8 cellular contexts compared by ENCODE assay signal in genomic region chr11:78188012-78188808, GRCh38. TPM values are rescaled to one million over a fixed set of nuclear protein-coding genes. Genes with fewer than 3 reads are reported as not detected.
DNase-seq lines count a peak whose midpoint lies in the region; ATAC-seq and TF ChIP-seq lines count a peak whose summit lies in the region.

A gene with protein sequence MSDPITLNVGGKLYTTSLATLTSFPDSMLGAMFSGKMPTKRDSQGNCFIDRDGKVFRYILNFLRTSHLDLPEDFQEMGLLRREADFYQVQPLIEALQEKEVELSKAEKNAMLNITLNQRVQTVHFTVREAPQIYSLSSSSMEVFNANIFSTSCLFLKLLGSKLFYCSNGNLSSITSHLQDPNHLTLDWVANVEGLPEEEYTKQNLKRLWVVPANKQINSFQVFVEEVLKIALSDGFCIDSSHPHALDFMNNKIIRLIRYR (minus strand): TSS chr11:78188626. CDS start chr11:78174554, 14,072 bp downstream.

- H3K4me1 ChIP-seq in Loucy (ENCODE audit: insufficient read depth, low read length, poor library complexity, severe bottlenecking) (peaks cover 38% of the 10 kb centered on the region), RWPE2 (ENCODE audit: insufficient read depth, poor library complexity, severe bottlenecking) (peaks cover 14% of the 10 kb centered on the region)

- H3K4me1 Mint-ChIP-seq in natural killer cell = peaks cover 29 to 50% of the 10 kb centered on the region in 2 donors

- no peaks in the 10 kb centered on the region for H3K27me3 Mint-ChIP-seq in natural killer cell (ENCODE audit: low read depth in 2 of 2)

- H3K4me3 ChIP-seq in H7 (ENCODE audit: insufficient read depth, low read depth, low read length) = peak within 1 kb of the TSS; percentile 66
- peak within 1 kb of the TSS; percentile 87 for H3K4me3 ChIP-seq in Loucy (ENCODE audit: low read length, poor library complexity, severe bottlenecking)
- H3K4me3 ChIP-seq in RWPE2 (ENCODE audit: severe bottlenecking) = peak within 1 kb of the TSS; percentile 79

- H3K27ac Mint-ChIP-seq in natural killer cell = peak within 1 kb of the TSS; percentile 87 to 93

- H3K27me3 ChIP-seq in H7 (ENCODE audit: control insufficient read depth, insufficient read depth, low read length) = peaks cover 6% of the 10 kb centered on the region; the same call in 1 of the 2 replicates
- H3K27me3 ChIP-seq in Loucy (ENCODE audit: insufficient read depth, low read length, poor library complexity, severe bottlenecking) = no peaks in the 10 kb centered on the region
- H3K27me3 ChIP-seq in RWPE2 (ENCODE audit: insufficient read depth, poor library complexity, severe bottlenecking) = no peaks in the 10 kb centered on the region

- intact Hi-C loops in natural killer cell (cut with micrococcal nuclease) = loop anchor here (1.0 to 2.0 kb wide), 2 partner anchors 15 to 49 kb away; partner anchors contain the start of gene ALG8

- H3K9me3 Mint-ChIP-seq in natural killer cell = no peaks in the 10 kb centered on the region

- H3K9me3 ChIP-seq in Loucy (ENCODE audit: insufficient read depth, low read depth, low read length) (no peaks in the 10 kb centered on the region), RWPE2 (ENCODE audit: severe bottlenecking) (no peaks in the 10 kb centered on the region)

- TF ChIP-seq CTCF in Loucy (conservative IDR thresholded peaks at IDR 0.05; ENCODE audit: low read length) = no peak
- no peak for TF ChIP-seq CTCF in RWPE2 (IDR thresholded peaks at IDR 0.05; ENCODE audit: poor library complexity, severe bottlenecking)
- no peak for TF ChIP-seq CTCF in natural killer cell (IDR thresholded peaks at IDR 0.05)

- no peaks in the 10 kb centered on the region for H3K9me2 ChIP-seq in Loucy (replicated peaks; ENCODE audit: low read depth, low read length)

- peak within 1 kb of the TSS; percentile 81 for H3K27ac ChIP-seq in RWPE2 (ENCODE audit: poor library complexity, severe bottlenecking)

- ATAC-seq in RWPE2 (ENCODE audit: low read depth) (peak; percentile 95), natural killer cell (peak; percentile 95 to 99 (median 96))

- H3K36me3 ChIP-seq in H7 (replicated peaks; ENCODE audit: control insufficient read depth, insufficient read depth, low read length) (no peaks in the 10 kb centered on the region), Loucy (ENCODE audit: insufficient read depth, low read length) (no peaks in the 10 kb centered on the region), RWPE2 (ENCODE audit: low read depth) (no peaks in the 10 kb centered on the region)

- H3K36me3 Mint-ChIP-seq in natural killer cell = no peaks in the 10 kb centered on the region

- peak within 1 kb of the TSS; percentile 92 for H3K4me2 ChIP-seq in Loucy (ENCODE audit: low read depth, low read length, poor library complexity, severe bottlenecking)

- H3K4me3 Mint-ChIP-seq in natural killer cell = peak within 1 kb of the TSS; percentile 99

- H2AFZ ChIP-seq in Loucy (ENCODE audit: low read length) = peak within 1 kb of the TSS; percentile 85

- H3F3A ChIP-seq in Loucy (ENCODE audit: low read depth) = no peaks in the 10 kb centered on the region

- DNase-seq in ELR (ENCODE audit: low read depth) = peak; percentile 98
- DNase-seq in H7 = peak; percentile 99
- peak; percentile 96 for DNase-seq in RWPE2 (ENCODE audit: low spot score)
- peak; percentile 87 for DNase-seq in activated T-helper 9 cell treated with anti-CD3 and anti-CD28 coated beads, Interleukin-2, amount 50 U/mL, for 16 hours (ENCODE audit: low read depth)
- peak; percentile 94 for DNase-seq in fibroblast of peridontal ligament (ENCODE audit: extremely low read depth)
- DNase-seq in natural killer cell = peak; percentile 85
- DNase-seq in stimulated activated naive CD4-positive, alpha-beta T cell (lab: John Stamatoyannopoulos, UW) = peak; percentile 78 to 87 (median 84)

- H4K20me1 ChIP-seq in Loucy (ENCODE audit: insufficient read depth, low read length, poor library complexity, severe bottlenecking) = no peaks in the 10 kb centered on the region

- H3K79me2 ChIP-seq in Loucy (ENCODE audit: insufficient read depth, low read length) = peaks cover 18% of the 10 kb centered on the region; the same call in 1 of the 2 replicates

- H3K9ac ChIP-seq in Loucy (ENCODE audit: low read depth, low read length, poor library complexity, severe bottlenecking) = peak within 1 kb of the TSS; percentile 75

RNA-seq across cellular contexts. Expression of the gene that starts here (rescaled TPM):
- 2.8 and 3.2 TPM in 2 replicates for total RNA-seq in H7 (2014; rRNA removed; shearing (Covaris generic))
- 1 to 10 TPM; 1.7 to 2.7 (median 2.2) TPM for total RNA-seq in natural killer cell

Comparison
In these comparisons a context has a peak if more than half of its experiments do, and no peak if none do; other contexts are left out.
1. Peak in every context shown above with its lines: DNase-seq, ATAC-seq, H3K4me3 ChIP-seq and H3K27ac ChIP-seq.